25 cellular contexts compared by ENCODE assay signal in the genomic region with DNA sequence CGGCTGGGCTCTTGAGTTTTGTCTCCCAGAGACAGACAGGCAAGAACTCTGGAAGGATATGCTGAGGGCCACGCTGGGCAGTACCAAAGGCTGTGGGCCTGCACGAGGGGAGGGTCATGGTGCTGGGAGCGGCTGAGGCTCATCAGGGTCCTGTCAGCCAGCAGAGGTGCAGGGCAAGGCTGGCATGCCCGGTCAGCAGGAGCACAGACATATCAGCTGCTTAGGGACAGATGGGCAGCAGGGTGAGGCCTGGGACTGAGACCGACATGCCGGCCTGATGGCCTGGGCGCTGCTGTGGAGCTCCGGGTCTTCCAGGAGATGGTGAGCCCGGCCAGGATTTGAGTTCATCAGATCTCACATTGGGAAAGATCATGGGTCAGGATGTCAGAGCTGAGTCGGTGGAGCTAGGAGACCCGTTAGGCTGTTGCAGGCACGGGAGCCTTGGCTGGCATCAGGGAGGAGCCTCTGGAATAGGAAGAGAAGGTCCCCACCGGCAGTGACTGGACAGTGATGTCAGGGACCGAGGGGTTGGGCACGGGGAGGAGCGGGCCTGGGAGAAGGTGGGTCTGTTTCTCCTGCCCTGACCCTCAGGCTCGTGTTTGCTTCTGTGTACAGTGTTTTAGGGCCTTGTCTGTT. TPM values are rescaled to one million over a fixed set of nuclear protein-coding genes. Genes with fewer than 3 reads are reported as not detected.
DNase-seq lines count a peak whose midpoint lies in the region; ATAC-seq and TF ChIP-seq lines count a peak whose summit lies in the region.
"Had no signal": no experiment of that assay in that cellular context is flagged by ENCODE, and none has a peak within 500 bp of the region (broad histone marks: within the 10 kb centered on the region; RNA-seq: fewer than 3 reads in every experiment).

No MANE protein-coding gene starts in this region.

- peak; percentile 44 for DNase-seq in activated CD8-positive, alpha-beta memory T cell treated with anti-CD3 and anti-CD28 coated beads for 24 hours
- DNase-seq in activated CD8-positive, alpha-beta memory T cell treated with anti-CD3 and anti-CD28 coated beads, Interleukin-2, amount 10 ng/mL, durations not matched to agents 7 days and 5 days: no peak
- peak; percentile 38 for DNase-seq in islet precursor cell
- no peak for DNase-seq in stimulated activated naive B cell treated with anti-CD40 and anti-IgM and Interleukin-4, amounts not matched to agents 10 μg/mL and 1 μg/mL and 100 μg/mL, for 72 hours
- DNase-seq in WERI-Rb-1: no peak
- no peak for DNase-seq in NCI-H1436 (lab: John Stamatoyannopoulos, UW)
- DNase-seq: 8988T; activated CD4-positive, alpha-beta memory T cell treated with anti-CD3 and anti-CD28 coated beads, Interleukin-2, amount 10 ng/mL, durations not matched to agents 7 days and 5 days; activated naive CD8-positive, alpha-beta T cell treated with anti-CD3 and anti-CD28 coated beads for 36 hours; activated T-cell treated with anti-CD3 and anti-CD28 coated beads, Interleukin-2, amount 50 U/mL, for 4 hours; cortex of kidney; GM23248; left ventricle myocardium inferior; MM.1S; NCI-H1436 treated with DMSO at 0.1 percent for 48 hours; NCI-H524 treated with DMSO at 0.1 percent for 48 hours; SK-N-SH; upper lobe of right lung had no signal

- CTCF ChIA-PET in activated CD8-positive, alpha-beta memory T cell treated with anti-CD3 and anti-CD28 coated beads, Interleukin-2, amount 10 ng/mL, durations not matched to agents 7 days and 5 days (lab: Charles Lee): no interaction called here

- no peaks in the 10 kb centered on the region for H3K27me3 Mint-ChIP-seq in activated CD8-positive, alpha-beta memory T cell treated with anti-CD3 and anti-CD28 coated beads, Interleukin-2, amount 10 ng/mL, durations not matched to agents 7 days and 5 days
- no peaks in the 10 kb centered on the region for H3K27me3 Mint-ChIP-seq in stimulated activated naive B cell treated with anti-CD40 and anti-IgM and Interleukin-4, amounts not matched to agents 10 μg/mL and 1 μg/mL and 100 μg/mL, for 72 hours
- H3K27me3 Mint-ChIP-seq: activated CD4-positive, alpha-beta memory T cell treated with anti-CD3 and anti-CD28 coated beads, Interleukin-2, amount 10 ng/mL, durations not matched to agents 7 days and 5 days; activated naive CD8-positive, alpha-beta T cell treated with anti-CD3 and anti-CD28 coated beads for 36 hours had no signal

- H3K4me3 Mint-ChIP-seq in activated CD8-positive, alpha-beta memory T cell treated with anti-CD3 and anti-CD28 coated beads, Interleukin-2, amount 10 ng/mL, durations not matched to agents 7 days and 5 days: no peak overlapping the region
- H3K4me3 Mint-ChIP-seq in stimulated activated naive B cell treated with anti-CD40 and anti-IgM and Interleukin-4, amounts not matched to agents 10 μg/mL and 1 μg/mL and 100 μg/mL, for 72 hours: no peak overlapping the region
- H3K4me3 Mint-ChIP-seq: activated CD4-positive, alpha-beta memory T cell treated with anti-CD3 and anti-CD28 coated beads, Interleukin-2, amount 10 ng/mL, durations not matched to agents 7 days and 5 days; activated naive CD8-positive, alpha-beta T cell treated with anti-CD3 and anti-CD28 coated beads for 36 hours; activated T-cell treated with anti-CD3 and anti-CD28 coated beads, Interleukin-2, amount 50 U/mL, for 4 hours; neural crest cell; T-helper 2 cell treated with Interferon-gamma antibody and Interleukin-4, amounts not matched to agents 5 μg/mL and 100 μg/mL, for 36 hours; WTC11 had no signal

- no peaks in the 10 kb centered on the region for H3K9me3 ChIP-seq in WERI-Rb-1 (ENCODE audit: severe bottlenecking)
- H3K9me3 ChIP-seq: body of pancreas, left ventricle myocardium inferior, prostate gland, SK-N-SH, upper lobe of right lung had no signal

- no peaks in the 10 kb centered on the region for H3K9me3 Mint-ChIP-seq in activated CD8-positive, alpha-beta memory T cell treated with anti-CD3 and anti-CD28 coated beads, Interleukin-2, amount 10 ng/mL, durations not matched to agents 7 days and 5 days (ENCODE audit: low read depth)
- no peaks in the 10 kb centered on the region for H3K9me3 Mint-ChIP-seq in stimulated activated naive B cell treated with anti-CD40 and anti-IgM and Interleukin-4, amounts not matched to agents 10 μg/mL and 1 μg/mL and 100 μg/mL, for 72 hours
- H3K9me3 Mint-ChIP-seq: activated CD4-positive, alpha-beta memory T cell treated with anti-CD3 and anti-CD28 coated beads, Interleukin-2, amount 10 ng/mL, durations not matched to agents 7 days and 5 days; activated naive CD8-positive, alpha-beta T cell treated with anti-CD3 and anti-CD28 coated beads for 36 hours; activated T-cell treated with anti-CD3 and anti-CD28 coated beads, Interleukin-2, amount 50 U/mL, for 4 hours; neural crest cell; T-helper 2 cell treated with Interferon-gamma antibody and Interleukin-4, amounts not matched to agents 5 μg/mL and 100 μg/mL, for 36 hours had no signal

- no peak for ATAC-seq in activated CD8-positive, alpha-beta memory T cell treated with anti-CD3 and anti-CD28 coated beads, Interleukin-2, amount 10 ng/mL, durations not matched to agents 7 days and 5 days
- ATAC-seq in stimulated activated naive B cell treated with anti-CD40 and anti-IgM and Interleukin-4, amounts not matched to agents 10 μg/mL and 1 μg/mL and 100 μg/mL, for 72 hours (replicated peaks): no peak
- ATAC-seq: activated T-cell treated with anti-CD3 and anti-CD28 coated beads, Interleukin-2, amount 50 U/mL, for 4 hours; body of pancreas; upper lobe of right lung; WTC11 had no signal

- no peaks in the 10 kb centered on the region for H3K27me3 ChIP-seq in WERI-Rb-1 (ENCODE audit: insufficient read depth, low read depth, severe bottlenecking)
- H3K27me3 ChIP-seq: body of pancreas, upper lobe of right lung had no signal

- H3K27ac Mint-ChIP-seq in activated CD8-positive, alpha-beta memory T cell treated with anti-CD3 and anti-CD28 coated beads, Interleukin-2, amount 10 ng/mL, durations not matched to agents 7 days and 5 days: no peak overlapping the region
- H3K27ac Mint-ChIP-seq in stimulated activated naive B cell treated with anti-CD40 and anti-IgM and Interleukin-4, amounts not matched to agents 10 μg/mL and 1 μg/mL and 100 μg/mL, for 72 hours: peak overlapping the region; percentile 80
- H3K27ac Mint-ChIP-seq: activated CD4-positive, alpha-beta memory T cell treated with anti-CD3 and anti-CD28 coated beads, Interleukin-2, amount 10 ng/mL, durations not matched to agents 7 days and 5 days; activated naive CD8-positive, alpha-beta T cell treated with anti-CD3 and anti-CD28 coated beads for 36 hours; T-helper 2 cell treated with Interferon-gamma antibody and Interleukin-4, amounts not matched to agents 5 μg/mL and 100 μg/mL, for 36 hours; WTC11 had no signal

- no peak overlapping the region for H3K27ac ChIP-seq in WERI-Rb-1
- H3K27ac ChIP-seq: body of pancreas, GM23248, HL-60, left ventricle myocardium inferior, prostate gland, skin epidermis, upper lobe of right lung had no signal

- H3K4me3 ChIP-seq in WERI-Rb-1 (ENCODE audit: low read depth, low read length): no peak overlapping the region
- H3K4me3 ChIP-seq: body of pancreas, GM23248, left ventricle myocardium inferior, prostate gland, skin epidermis, upper lobe of right lung had no signal

- H3K36me3 ChIP-seq in WERI-Rb-1: peaks cover 89% of the 10 kb centered on the region

- H3K36me3 Mint-ChIP-seq in activated CD8-positive, alpha-beta memory T cell treated with anti-CD3 and anti-CD28 coated beads, Interleukin-2, amount 10 ng/mL, durations not matched to agents 7 days and 5 days: peaks cover 37% of the 10 kb centered on the region
- H3K36me3 Mint-ChIP-seq in stimulated activated naive B cell treated with anti-CD40 and anti-IgM and Interleukin-4, amounts not matched to agents 10 μg/mL and 1 μg/mL and 100 μg/mL, for 72 hours: peaks cover 68 to 70% of the 10 kb centered on the region in 2 donors

- no peaks in the 10 kb centered on the region for H3K4me1 Mint-ChIP-seq in activated CD8-positive, alpha-beta memory T cell treated with anti-CD3 and anti-CD28 coated beads, Interleukin-2, amount 10 ng/mL, durations not matched to agents 7 days and 5 days
- H3K4me1 Mint-ChIP-seq in stimulated activated naive B cell treated with anti-CD40 and anti-IgM and Interleukin-4, amounts not matched to agents 10 μg/mL and 1 μg/mL and 100 μg/mL, for 72 hours: peaks cover 4 to 21% of the 10 kb centered on the region in 2 donors
- H3K4me1 Mint-ChIP-seq: activated CD4-positive, alpha-beta memory T cell treated with anti-CD3 and anti-CD28 coated beads, Interleukin-2, amount 10 ng/mL, durations not matched to agents 7 days and 5 days; activated naive CD8-positive, alpha-beta T cell treated with anti-CD3 and anti-CD28 coated beads for 36 hours; WTC11 had no signal

- no peak for TF ChIP-seq CTCF in WERI-Rb-1 (IDR thresholded peaks at IDR 0.05; ENCODE audit: low read depth, low read length)

RNA-seq across cellular contexts. Expression of a gene that starts 18.8 kb away (rescaled TPM):
- 100 to 1,000 TPM; 141 to 176 TPM for total RNA-seq in activated CD8-positive, alpha-beta memory T cell treated with anti-CD3 and anti-CD28 coated beads, Interleukin-2, amount 10 ng/mL, durations not matched to agents 7 days and 5 days

RNA-seq across cellular contexts. Expression of a gene that starts 19.3 kb away (rescaled TPM):
- under 1 TPM in 1 of 2 experiments, not detected in 1; 0.28 TPM for total RNA-seq in activated CD8-positive, alpha-beta memory T cell treated with anti-CD3 and anti-CD28 coated beads, Interleukin-2, amount 10 ng/mL, durations not matched to agents 7 days and 5 days
- total RNA-seq: activated CD4-positive, alpha-beta memory T cell treated with anti-CD3 and anti-CD28 coated beads, Interleukin-2, amount 10 ng/mL, durations not matched to agents 7 days and 5 days; activated naive CD8-positive, alpha-beta T cell treated with anti-CD3 and anti-CD28 coated beads for 36 hours; GM23248; left ventricle myocardium inferior; prostate gland; upper lobe of right lung had no signal

RNA-seq across cellular contexts. Expression of a gene that starts 57.9 kb away (rescaled TPM):
- not detected for total RNA-seq in activated CD8-positive, alpha-beta memory T cell treated with anti-CD3 and anti-CD28 coated beads, Interleukin-2, amount 10 ng/mL, durations not matched to agents 7 days and 5 days
- total RNA-seq: activated CD4-positive, alpha-beta memory T cell treated with anti-CD3 and anti-CD28 coated beads, Interleukin-2, amount 10 ng/mL, durations not matched to agents 7 days and 5 days; activated naive CD8-positive, alpha-beta T cell treated with anti-CD3 and anti-CD28 coated beads for 36 hours; activated T-cell treated with anti-CD3 and anti-CD28 coated beads, Interleukin-2, amount 50 U/mL, for 4 hours; body of pancreas; GM23248; neural crest cell; upper lobe of right lung; WTC11 had no signal

Comparison
In these comparisons a context has a peak if more than half of its experiments do, and no peak if none do; other contexts are left out.
1. DNase-seq: peak in activated CD8-positive, alpha-beta memory T cell treated with anti-CD3 and anti-CD28 coated beads for 24 hours (single experiment) and islet precursor cell (single experiment); none in activated CD8-positive, alpha-beta memory T cell treated with anti-CD3 and anti-CD28 coated beads, Interleukin-2, amount 10 ng/mL, durations not matched to agents 7 days and 5 days (single experiment), stimulated activated naive B cell treated with anti-CD40 and anti-IgM and Interleukin-4, amounts not matched to agents 10 μg/mL and 1 μg/mL and 100 μg/mL, for 72 hours (single experiment), WERI-Rb-1 (single experiment) and NCI-H1436 (single experiment).